Comparison of ENCODE assay signal across 1 cellular context in genomic region chr11:108221981-108222685, GRCh38.
A peak's percentile ranks its signal among the peaks of the same experiment; 100 is the strongest.
TF ChIP-seq lines count a peak whose summit lies in the region.

Gene NPAT, minus strand, starts transcription at chr11:108222638. Its CDS starts 102 bp downstream, at chr11:108222536.

TF ChIP-seq in HepG2, 621 proteins besides CTCF, POLR2A, EP300 and RAD21 (continued from another document and continues in another):
- TF ChIP-seq AKNA (CRISPR knock-in tag; IDR thresholded peaks at IDR 0.05; ENCODE audit: borderline replicate concordance) = no peak
- 0 out of 2 replicates have a peak, but pooled peaks have one; percentile 18 for TF ChIP-seq SNAI1 (CRISPR knock-in tag; IDR thresholded peaks at IDR 0.05; ENCODE audit: borderline replicate concordance)
- TF ChIP-seq ZSCAN31 (CRISPR knock-in tag; IDR thresholded peaks at IDR 0.05; ENCODE audit: low read depth) = 0 out of 2 replicates have a peak, but pooled peaks have one; percentile 1
- no peak for TF ChIP-seq HDAC6 (IDR thresholded peaks at IDR 0.05; ENCODE audit: low read depth, low read length)
- TF ChIP-seq ELF4 (CRISPR knock-in tag; IDR thresholded peaks at IDR 0.05; ENCODE audit: borderline replicate concordance) = no peak
- TF ChIP-seq ZNF557 (CRISPR knock-in tag; IDR thresholded peaks at IDR 0.05) = no peak
- peak; percentile 1 for TF ChIP-seq XRCC5 (optimal IDR thresholded peaks at IDR 0.05; ENCODE audit: low read length)
- TF ChIP-seq ZFP36L1 (CRISPR knock-in tag; IDR thresholded peaks at IDR 0.05) = no peak
- no peak for TF ChIP-seq CSRNP2 (CRISPR knock-in tag; conservative IDR thresholded peaks at IDR 0.05; ENCODE audit: low read depth)
- no peak for TF ChIP-seq NR2C2 (CRISPR knock-in tag; IDR thresholded peaks at IDR 0.05; ENCODE audit: borderline replicate concordance)
- TF ChIP-seq TFAP4 (IDR thresholded peaks at IDR 0.05; ENCODE audit: borderline replicate concordance, low read depth) = 0 out of 2 replicates have a peak, but pooled peaks have one; percentile 3
- TF ChIP-seq ZNF597 (CRISPR knock-in tag; IDR thresholded peaks at IDR 0.05) = no peak
- TF ChIP-seq POGK (CRISPR knock-in tag; conservative IDR thresholded peaks at IDR 0.05) = no peak
- TF ChIP-seq ZNF629 (CRISPR knock-in tag; conservative IDR thresholded peaks at IDR 0.05) = no peak
- TF ChIP-seq CREBL2 (CRISPR knock-in tag; IDR thresholded peaks at IDR 0.05; ENCODE audit: borderline replicate concordance) = no peak
- no peak for TF ChIP-seq SNRNP70 (IDR thresholded peaks at IDR 0.05; ENCODE audit: low read depth, low read length)
- no peak for TF ChIP-seq ARID3A (IDR thresholded peaks at IDR 0.05; ENCODE audit: low read depth, low read length)
- TF ChIP-seq ZNF672 (CRISPR knock-in tag; IDR thresholded peaks at IDR 0.05) = no peak
- peak; percentile 76 for TF ChIP-seq ASH2L (IDR thresholded peaks at IDR 0.05; ENCODE audit: insufficient read length, low read depth, low read length)
- peak; percentile 16; the same call in 1 of the 2 replicates for TF ChIP-seq ZNF777 (CRISPR knock-in tag; IDR thresholded peaks at IDR 0.05)
- TF ChIP-seq ZNF768 (CRISPR knock-in tag; IDR thresholded peaks at IDR 0.05) = 0 out of 2 replicates have a peak, but pooled peaks have one; percentile 11
- no peak for TF ChIP-seq FOXM1 (CRISPR knock-in tag; IDR thresholded peaks at IDR 0.05)
- TF ChIP-seq ZFAT (CRISPR knock-in tag; conservative IDR thresholded peaks at IDR 0.05) = no peak
- no peak for TF ChIP-seq CENPT (CRISPR knock-in tag; IDR thresholded peaks at IDR 0.05; ENCODE audit: low read depth)
- TF ChIP-seq HIVEP1 (CRISPR knock-in tag; IDR thresholded peaks at IDR 0.05) = 0 out of 2 replicates have a peak, but pooled peaks have one; percentile 16
- TF ChIP-seq ZNF766 (CRISPR knock-in tag; IDR thresholded peaks at IDR 0.05; ENCODE audit: borderline replicate concordance) = peak; percentile 23; the same call in 1 of the 2 replicates
- TF ChIP-seq ZBTB38 (CRISPR knock-in tag; IDR thresholded peaks at IDR 0.05) = no peak
- TF ChIP-seq ZIK1 (CRISPR knock-in tag; IDR thresholded peaks at IDR 0.05; ENCODE audit: borderline replicate concordance, low read depth) = no peak
- no peak for TF ChIP-seq ATF3 (CRISPR knock-in tag; IDR thresholded peaks at IDR 0.05)
- peak; percentile 15; the same call in 1 of the 2 replicates for TF ChIP-seq RARA (CRISPR knock-in tag; IDR thresholded peaks at IDR 0.05)
- no peak for TF ChIP-seq ZNF652 (CRISPR knock-in tag; IDR thresholded peaks at IDR 0.05; ENCODE audit: borderline replicate concordance, low read depth)
- peak; percentile 35; the same call in 1 of the 2 replicates for TF ChIP-seq SMAD9 (CRISPR knock-in tag; IDR thresholded peaks at IDR 0.05)
- TF ChIP-seq PRDM15 (CRISPR knock-in tag; IDR thresholded peaks at IDR 0.05) = 0 out of 2 replicates have a peak, but pooled peaks have one; percentile 39
- no peak; the same call in 1 of the 2 replicates for TF ChIP-seq ZNF296 (CRISPR knock-in tag; conservative IDR thresholded peaks at IDR 0.05)
- TF ChIP-seq BCLAF1 (IDR thresholded peaks at IDR 0.05) = no peak
- TF ChIP-seq KDM3A (CRISPR knock-in tag; IDR thresholded peaks at IDR 0.05; ENCODE audit: low read depth) = no peak
- TF ChIP-seq IRF9 (CRISPR knock-in tag; IDR thresholded peaks at IDR 0.05; ENCODE audit: borderline replicate concordance) = 0 out of 2 replicates have a peak, but pooled peaks have one; percentile 69
- TF ChIP-seq KLF11 (CRISPR knock-in tag; IDR thresholded peaks at IDR 0.05) = no peak
- TF ChIP-seq FOXA1 (IDR thresholded peaks at IDR 0.05) = no peak
- TF ChIP-seq FOXA1 (CRISPR knock-in tag; IDR thresholded peaks at IDR 0.05) = peak; percentile 46; the same call in 1 of the 2 replicates
